8 cellular contexts compared by ENCODE assay signal in genomic region chr1:224114787-224115175, GRCh38. TPM values are rescaled to one million over a fixed set of nuclear protein-coding genes. Genes with fewer than 3 reads are reported as not detected.
DNase-seq lines count a peak whose midpoint lies in the region; ATAC-seq lines count a peak whose summit lies in the region.

No MANE protein-coding gene starts in this region.

- peaks cover 19% of the 10 kb centered on the region for H3K4me1 Mint-ChIP-seq in activated T-helper 17 cell treated with anti-CD3 and anti-CD28 coated beads, Interleukin-2, amount 50 U/mL, for 72 hours

- H3K36me3 ChIP-seq in iPS DF 6.9 (ENCODE audit: control insufficient read depth, insufficient read depth, low read length) (no peaks in the 10 kb centered on the region), skeletal muscle tissue (ENCODE audit: control insufficient read depth in 3 of 3, insufficient read depth in 3 of 3, low read length in 3 of 3) (no peaks in the 10 kb centered on the region)

- peak overlapping the region; percentile 79 for H3K4me3 ChIP-seq in iPS DF 6.9 (ENCODE audit: low read length)
- H3K4me3 ChIP-seq in skeletal muscle tissue (ENCODE audit: low read length in 3 of 3), result peak overlapping the region; percentile 80 to 90 (median 83)

- DNase-seq in Right ventricle myocardium superior, result no peak
- DNase-seq in Right ventricle myocardium inferior (ENCODE audit: missing footprints), result no peak
- no peak for DNase-seq in iPS DF 6.9 (ENCODE audit: low read depth, low spot score)
- DNase-seq in NCI-H446 (lab: John Stamatoyannopoulos, UW), result no peak
- DNase-seq in activated CD4-positive, alpha-beta T cell treated with anti-CD3 and anti-CD28 coated beads for 48 hours, result no peak

- no peaks in the 10 kb centered on the region for H3K9me3 Mint-ChIP-seq in activated T-helper 17 cell treated with anti-CD3 and anti-CD28 coated beads, Interleukin-2, amount 50 U/mL, for 72 hours

- WGBS in iPS DF 6.9 (ENCODE audit: insufficient coverage, insufficient read length), result no CpG with 5 or more reads among the region's 11 CpGs

- H3K4me1 ChIP-seq in iPS DF 6.9 (ENCODE audit: control insufficient read depth, insufficient read depth, low read length), result no peaks in the 10 kb centered on the region
- H3K4me1 ChIP-seq in skeletal muscle tissue (ENCODE audit: control insufficient read depth in 3 of 3, insufficient read depth in 3 of 3, low read length in 3 of 3), result peaks cover 7 to 20% (median 13%) of the 10 kb centered on the region in 3 donors

- H3K27me3 Mint-ChIP-seq in activated T-helper 17 cell treated with anti-CD3 and anti-CD28 coated beads, Interleukin-2, amount 50 U/mL, for 72 hours, result peaks cover 3% of the 10 kb centered on the region

- no peak overlapping the region for H3K27ac ChIP-seq in iPS DF 6.9 (ENCODE audit: low read length)
- peak overlapping the region; percentile 88 for H3K27ac ChIP-seq in skeletal muscle tissue (ENCODE audit: low read depth, low read length)

- intact Hi-C loops in Right ventricle myocardium superior (cut with DNase I) (loop anchor here (5.0 kb wide), 2 partner anchors 218 to 343 kb away; partner anchors contain the start of gene NVL), Right ventricle myocardium inferior (cut with DNase I) (loop anchor here (2.0 kb wide), 1 partner anchor 216 kb away; the partner anchor contains the start of gene NVL)

- H3K27ac Mint-ChIP-seq in activated T-helper 17 cell treated with anti-CD3 and anti-CD28 coated beads, Interleukin-2, amount 50 U/mL, for 72 hours, result peak overlapping the region; percentile 94

- peak overlapping the region; percentile 92 for H3K4me3 Mint-ChIP-seq in activated T-helper 17 cell treated with anti-CD3 and anti-CD28 coated beads, Interleukin-2, amount 50 U/mL, for 72 hours

- peak; percentile 25 for ATAC-seq in Right ventricle myocardium superior (ENCODE audit: poor library complexity)
- ATAC-seq in Right ventricle myocardium inferior, result no peak
- no peak for ATAC-seq in activated T-helper 17 cell treated with anti-CD3 and anti-CD28 coated beads, Interleukin-2, amount 50 U/mL, for 72 hours (replicated peaks)
- ATAC-seq in HG03565 (IDR thresholded peaks at IDR 0.05; ENCODE audit: unreplicated experiment), result no peak

- H3K27me3 ChIP-seq in iPS DF 6.9 (ENCODE audit: control insufficient read depth, insufficient read depth, low read length), result no peaks in the 10 kb centered on the region
- peaks cover under 1 to 5% (median 2%) of the 10 kb centered on the region in 3 donors for H3K27me3 ChIP-seq in skeletal muscle tissue (ENCODE audit: control insufficient read depth in 3 of 3, insufficient read depth in 3 of 3, low read length in 3 of 3)

- peak overlapping the region; percentile 95 to 98 (median 96) for H3K9ac ChIP-seq in skeletal muscle tissue (ENCODE audit: low read depth in 1 of 3, low read length in 3 of 3)

- H3K9me3 ChIP-seq in iPS DF 6.9 (ENCODE audit: control insufficient read depth, insufficient read depth, low read length) (no peaks in the 10 kb centered on the region), skeletal muscle tissue (ENCODE audit: control insufficient read depth in 3 of 3, low read length in 3 of 3) (no peaks in the 10 kb centered on the region)

- H3K36me3 Mint-ChIP-seq in activated T-helper 17 cell treated with anti-CD3 and anti-CD28 coated beads, Interleukin-2, amount 50 U/mL, for 72 hours (ENCODE audit: low read depth), result peaks cover 16% of the 10 kb centered on the region

RNA-seq across cellular contexts. Expression of gene FBXO28, which starts 0.9 kb away (rescaled TPM):
- total RNA-seq in Right ventricle myocardium superior, result 18.6 TPM
- total RNA-seq in Right ventricle myocardium inferior, result 17.3 TPM
- total RNA-seq in activated T-helper 17 cell treated with anti-CD3 and anti-CD28 coated beads, Interleukin-2, amount 50 U/mL, for 72 hours, result 10 to 100 TPM; 26.2 to 29.5 TPM
- 19.3 TPM for total RNA-seq in skeletal muscle tissue
